In genomic region chr22:43014876-43015676, GRCh38 we compare ENCODE assay signal across 8 cellular contexts.
DNase-seq lines count a peak whose midpoint lies in the region; ATAC-seq lines count a peak whose summit lies in the region.

Gene PACSIN2 (minus strand): TSS chr22:43015149. CDS start chr22:42912080, 103,069 bp downstream.

- ATAC-seq in GM19035 (IDR thresholded peaks at IDR 0.05; ENCODE audit: unreplicated experiment), result peak; percentile 93
- ATAC-seq in HG03342 (IDR thresholded peaks at IDR 0.05; ENCODE audit: unreplicated experiment), result peak; percentile 88

- DNase-seq in AG20443 (ENCODE audit: low spot score) (peak; percentile 99), NCI-H345 treated with DMSO at 0.1 percent for 48 hours (lab: John Stamatoyannopoulos, UW; ENCODE audit: unreplicated experiment) (peak; percentile 80), inferior parietal cortex (ENCODE audit: extremely low spot score) (peak; percentile 98)
- DNase-seq in activated CD4-positive, CD25-positive, alpha-beta regulatory T cell (lab: John Stamatoyannopoulos, UW), result peak; percentile 96 to 99 (median 98)
- peak; percentile 97 for DNase-seq in central memory CD4-positive, alpha-beta T cell
- DNase-seq in stimulated activated CD4-positive, alpha-beta T cell treated with anti-CD3 and anti-CD28 coated beads, Interleukin-12 subunit alpha, Interleukin-12 subunit beta, amount 100 ng/mL, for 24 hours (ENCODE audit: low read depth in 2 of 2), result peak; percentile 98 to 99

Comparison
In these comparisons a context has a peak if more than half of its experiments do, and no peak if none do; other contexts are left out.
1. Peak in every context shown above with its lines: DNase-seq and ATAC-seq.